ENCODE assay signal across 28 cellular contexts in the genomic region with DNA sequence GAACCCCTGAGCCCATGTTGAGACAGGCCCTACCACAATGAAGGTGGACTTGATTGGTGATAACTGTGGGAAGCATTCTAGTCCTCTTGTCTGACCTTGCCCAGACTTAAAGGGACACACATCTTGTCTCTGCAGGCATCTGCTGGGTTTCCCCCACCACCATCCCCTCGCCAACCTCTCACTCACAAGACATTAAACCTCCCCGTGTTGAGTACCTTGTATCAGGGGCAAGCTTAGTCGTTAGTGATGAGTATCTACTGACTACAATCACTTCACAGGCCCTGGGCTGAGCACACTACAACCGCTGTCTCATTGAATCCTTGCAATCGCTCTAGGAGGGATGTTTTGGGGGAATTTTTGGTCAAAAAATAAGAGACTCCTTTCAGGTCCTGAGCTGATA.
A peak's percentile ranks its signal among the peaks of the same experiment; 100 is the strongest.
DNase-seq lines count a peak whose midpoint lies in the region; ATAC-seq and TF ChIP-seq lines count a peak whose summit lies in the region.
"Had no signal": no experiment of that assay in that cellular context is flagged by ENCODE, and none has a peak within 500 bp of the region (broad histone marks: within the 10 kb centered on the region; RNA-seq: fewer than 3 reads in every experiment).

No MANE protein-coding gene starts in this region.

- peaks cover 68% of the 10 kb centered on the region for H3K4me1 Mint-ChIP-seq in activated CD4-positive, alpha-beta T cell treated with anti-CD3 and anti-CD28 coated beads for 36 hours
- H3K4me1 Mint-ChIP-seq in natural killer cell treated with Interleukin-12 subunit alpha and Interleukin-12 subunit beta and Interleukin-15 and Interleukin-18, amount 100 ng/mL, for 72 hours (ENCODE audit: low read depth in 2 of 2), result peaks cover 16 to 55% of the 10 kb centered on the region in 2 donors
- peaks cover 0 to 5% of the 10 kb centered on the region in 2 donors for H3K4me1 Mint-ChIP-seq in natural killer cell
- H3K4me1 Mint-ChIP-seq in mesothelial cell of epicardium, result peaks cover 34% of the 10 kb centered on the region

- TF ChIP-seq CTCF in natural killer cell (IDR thresholded peaks at IDR 0.05) (no peak), mesothelial cell of epicardium (IDR thresholded peaks at IDR 0.05; ENCODE audit: unreplicated experiment) (no peak)

- peak; percentile 27 for ATAC-seq in activated CD4-positive, alpha-beta T cell treated with anti-CD3 and anti-CD28 coated beads for 36 hours
- ATAC-seq in natural killer cell treated with Interleukin-12 subunit alpha and Interleukin-12 subunit beta and Interleukin-15 and Interleukin-18, amount 100 ng/mL, for 72 hours, result no peak
- no peak for ATAC-seq in natural killer cell
- ATAC-seq: stimulated activated naive B cell treated with anti-CD40 and anti-IgM and Interleukin-4, amounts not matched to agents 10 μg/mL and 1 μg/mL and 100 μg/mL, for 72 hours had no signal

- no peak overlapping the region for H3K4me3 Mint-ChIP-seq in activated CD4-positive, alpha-beta T cell treated with anti-CD3 and anti-CD28 coated beads for 36 hours
- peak overlapping the region; percentile 33 for H3K4me3 Mint-ChIP-seq in natural killer cell treated with Interleukin-12 subunit alpha and Interleukin-12 subunit beta and Interleukin-15 and Interleukin-18, amount 100 ng/mL, for 72 hours
- H3K4me3 Mint-ChIP-seq in natural killer cell (no peak overlapping the region), mesothelial cell of epicardium (no peak overlapping the region)
- H3K4me3 Mint-ChIP-seq: activated CD4-positive, alpha-beta T cell treated with anti-CD3 and anti-CD28 coated beads, Interleukin-2, amount 10 ng/mL, durations not matched to agents 7 days and 5 days; brain; endodermal cell; stimulated activated naive B cell treated with anti-CD40 and anti-IgM and Interleukin-4, amounts not matched to agents 10 μg/mL and 1 μg/mL and 100 μg/mL, for 72 hours had no signal

- intact Hi-C loops in activated CD4-positive, alpha-beta T cell treated with anti-CD3 and anti-CD28 coated beads for 36 hours (cut with DNase I, micrococcal nuclease), result no loop called here
- intact Hi-C loops in natural killer cell (cut with micrococcal nuclease), result no loop called here

- H3K27ac Mint-ChIP-seq in activated CD4-positive, alpha-beta T cell treated with anti-CD3 and anti-CD28 coated beads for 36 hours, result peak overlapping the region; percentile 86
- H3K27ac Mint-ChIP-seq in natural killer cell treated with Interleukin-12 subunit alpha and Interleukin-12 subunit beta and Interleukin-15 and Interleukin-18, amount 100 ng/mL, for 72 hours, result peak overlapping the region; percentile 50 to 75
- H3K27ac Mint-ChIP-seq in natural killer cell (no peak overlapping the region), mesothelial cell of epicardium (peak overlapping the region; percentile 18)
- H3K27ac Mint-ChIP-seq: endodermal cell; stimulated activated naive B cell treated with anti-CD40 and anti-IgM and Interleukin-4, amounts not matched to agents 10 μg/mL and 1 μg/mL and 100 μg/mL, for 72 hours had no signal

- peaks cover 7% of the 10 kb centered on the region for H3K36me3 Mint-ChIP-seq in activated CD4-positive, alpha-beta T cell treated with anti-CD3 and anti-CD28 coated beads for 36 hours (ENCODE audit: low read depth)
- H3K36me3 Mint-ChIP-seq in natural killer cell treated with Interleukin-12 subunit alpha and Interleukin-12 subunit beta and Interleukin-15 and Interleukin-18, amount 100 ng/mL, for 72 hours, result peaks cover 11% of the 10 kb centered on the region
- H3K36me3 Mint-ChIP-seq in natural killer cell (no peaks in the 10 kb centered on the region), mesothelial cell of epicardium (no peaks in the 10 kb centered on the region)
- H3K36me3 Mint-ChIP-seq: brain had no signal

- DNase-seq in activated CD4-positive, alpha-beta T cell treated with anti-CD3 and anti-CD28 coated beads for 36 hours, result peak; percentile 43
- no peak for DNase-seq in activated CD4-positive, alpha-beta T cell treated with anti-CD3 and anti-CD28 coated beads, Interleukin-2, amount 50 U/mL, for 48 hours
- no peak for DNase-seq in natural killer cell treated with Interleukin-12 subunit alpha and Interleukin-12 subunit beta and Interleukin-15 and Interleukin-18, amount 100 ng/mL, for 72 hours (ENCODE audit: low spot score)
- DNase-seq in natural killer cell (no peak), mesothelial cell of epicardium (ENCODE audit: low spot score in 2 of 2, unreplicated experiment in 2 of 2) (no peak), SW480 (ENCODE audit: low spot score) (no peak), NCI-H82 (lab: John Stamatoyannopoulos, UW) (no peak), activated gamma-delta T cell treated with Interleukin-2 at 50 U/mL for 16 hours (no peak)
- DNase-seq: activated CD4-positive, alpha-beta T cell treated with anti-CD3 and anti-CD28 coated beads, Interleukin-2, amount 10 ng/mL, durations not matched to agents 7 days and 5 days; activated gamma-delta T cell; cerebellar nuclear complex; dermis blood vessel endothelial cell; DMS79 treated with DMSO at 0.1 percent for 48 hours; endodermal cell; GDM1; GOT3; IMR-90; left ventricle myocardium inferior; mesendoderm; NCI-H1436 treated with DMSO at 0.1 percent for 48 hours; NCI-H2081 treated with DMSO at 0.1 percent for 48 hours; NCI-H774; SHP77 treated with DMSO at 0.1 percent for 48 hours; stimulated activated CD4-positive, alpha-beta T cell treated with anti-CD3 and anti-CD28 coated beads, Interleukin-4, amount 100 ng/mL, for 4 hours; stimulated activated naive B cell treated with anti-CD40 and anti-IgM and Interleukin-4, amounts not matched to agents 10 μg/mL and 1 μg/mL and 100 μg/mL, for 72 hours; T-helper 9 cell; testis had no signal

- CTCF ChIA-PET in activated CD4-positive, alpha-beta T cell treated with anti-CD3 and anti-CD28 coated beads for 36 hours (lab: Charles Lee), result interaction anchor here (0.6 to 4.2 kb wide), 15 partner anchors 8 to 291 kb away, joined by 3 to 15 read pairs (median 3); no protein-coding TSS in a partner anchor

- POLR2A ChIA-PET in activated CD4-positive, alpha-beta T cell treated with anti-CD3 and anti-CD28 coated beads for 36 hours (lab: Charles Lee), result interaction anchor here (1.1 kb wide), 2 partner anchors 16 to 64 kb away, joined by 3 to 4 read pairs; no protein-coding TSS in a partner anchor

- H3K9me3 Mint-ChIP-seq in activated CD4-positive, alpha-beta T cell treated with anti-CD3 and anti-CD28 coated beads for 36 hours (ENCODE audit: low read depth), result peaks cover 11% of the 10 kb centered on the region
- peaks cover 5% of the 10 kb centered on the region for H3K9me3 Mint-ChIP-seq in natural killer cell treated with Interleukin-12 subunit alpha and Interleukin-12 subunit beta and Interleukin-15 and Interleukin-18, amount 100 ng/mL, for 72 hours
- H3K9me3 Mint-ChIP-seq in natural killer cell (no peaks in the 10 kb centered on the region), mesothelial cell of epicardium (peaks cover 9% of the 10 kb centered on the region)
- H3K9me3 Mint-ChIP-seq: endodermal cell had no signal

- no peaks in the 10 kb centered on the region for H3K27me3 Mint-ChIP-seq in activated CD4-positive, alpha-beta T cell treated with anti-CD3 and anti-CD28 coated beads for 36 hours
- peaks cover 3 to 7% of the 10 kb centered on the region in 2 donors for H3K27me3 Mint-ChIP-seq in natural killer cell treated with Interleukin-12 subunit alpha and Interleukin-12 subunit beta and Interleukin-15 and Interleukin-18, amount 100 ng/mL, for 72 hours
- H3K27me3 Mint-ChIP-seq in natural killer cell (ENCODE audit: low read depth in 2 of 2), result peaks cover 8 to 13% of the 10 kb centered on the region in 2 donors
- no peaks in the 10 kb centered on the region for H3K27me3 Mint-ChIP-seq in mesothelial cell of epicardium (ENCODE audit: low read depth)
- H3K27me3 Mint-ChIP-seq: activated CD4-positive, alpha-beta T cell treated with anti-CD3 and anti-CD28 coated beads, Interleukin-2, amount 10 ng/mL, durations not matched to agents 7 days and 5 days; brain had no signal

Comparison
In these comparisons a context has a peak if more than half of its experiments do, and no peak if none do; other contexts are left out.
1. H3K27ac Mint-ChIP-seq: peak in activated CD4-positive, alpha-beta T cell treated with anti-CD3 and anti-CD28 coated beads for 36 hours (single experiment), natural killer cell treated with Interleukin-12 subunit alpha and Interleukin-12 subunit beta and Interleukin-15 and Interleukin-18, amount 100 ng/mL, for 72 hours (2 of 2) and mesothelial cell of epicardium (single experiment); none in natural killer cell (0 of 2).